ENCODE assay signal across 10 cellular contexts in the genomic region with DNA sequence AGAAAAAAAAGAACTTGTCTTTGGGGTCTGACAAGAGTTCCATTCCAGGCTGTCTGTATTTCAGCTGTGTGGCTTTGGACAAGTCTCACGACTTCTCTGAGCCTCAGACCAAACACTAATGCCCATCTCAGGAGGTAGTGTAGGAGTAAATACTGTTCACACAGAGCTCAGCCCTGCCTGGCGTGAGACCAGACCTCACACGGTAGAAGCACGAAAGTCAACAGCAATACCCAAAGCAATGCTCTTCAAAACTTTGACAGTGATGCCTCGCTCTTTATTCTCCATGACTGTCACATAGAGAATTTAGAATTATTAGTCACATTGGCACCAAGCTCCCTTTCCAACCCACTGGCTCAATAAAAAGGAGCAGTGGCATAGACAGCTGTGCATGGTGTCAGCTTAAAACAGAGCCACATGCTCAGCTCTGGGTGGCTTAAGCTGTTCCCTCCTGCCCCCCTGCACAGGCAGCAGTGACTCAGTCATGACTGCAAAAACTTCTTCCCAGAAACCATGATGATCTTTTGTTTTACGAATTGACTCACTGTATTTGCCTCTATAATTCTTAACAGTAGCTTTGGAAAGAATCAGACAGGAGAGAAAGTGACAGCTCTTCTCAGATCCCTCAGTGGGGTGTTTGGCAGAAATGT.
DNase-seq lines count a peak whose midpoint lies in the region; ATAC-seq lines count a peak whose summit lies in the region.
"Had no signal": no experiment of that assay in that cellular context is flagged by ENCODE, and none has a peak within 500 bp of the region (broad histone marks: within the 10 kb centered on the region; RNA-seq: fewer than 3 reads in every experiment).

No MANE protein-coding gene starts in this region.

- no peaks in the 10 kb centered on the region for H3K79me2 ChIP-seq in Karpas-422 (ENCODE audit: low read length)

- H3K36me3 ChIP-seq in adipocyte (ENCODE audit: control insufficient read depth, insufficient read depth, low read length, severe bottlenecking), result no peaks in the 10 kb centered on the region
- no peaks in the 10 kb centered on the region for H3K36me3 ChIP-seq in Karpas-422 (ENCODE audit: insufficient read depth, low read length)
- H3K36me3 ChIP-seq: esophagus muscularis mucosa, HAP-1 had no signal

- H3K9me2 ChIP-seq in Karpas-422 (replicated peaks; ENCODE audit: insufficient read depth, low read length), result no peaks in the 10 kb centered on the region

- H3K9me3 ChIP-seq in adipocyte (ENCODE audit: control insufficient read depth, low read length) (no peaks in the 10 kb centered on the region), Karpas-422 (ENCODE audit: low read length) (no peaks in the 10 kb centered on the region)
- H3K9me3 ChIP-seq: esophagus muscularis mucosa, HAP-1 had no signal

- H3K27me3 ChIP-seq in adipocyte (replicated peaks; ENCODE audit: control insufficient read depth, insufficient read depth, low read length) (peaks cover 18% of the 10 kb centered on the region), Karpas-422 (ENCODE audit: low read length) (no peaks in the 10 kb centered on the region)

- H2AFZ ChIP-seq in Karpas-422 (ENCODE audit: low read length), result no peak overlapping the region

- no peaks in the 10 kb centered on the region for H4K20me1 ChIP-seq in Karpas-422 (ENCODE audit: insufficient read depth, low read depth, low read length)

- H3K4me3 ChIP-seq in adipocyte (ENCODE audit: low read length) (no peak overlapping the region), Karpas-422 (ENCODE audit: low read length) (no peak overlapping the region)
- H3K4me3 ChIP-seq: esophagus muscularis mucosa, HAP-1 had no signal

- peak; percentile 57 for DNase-seq in COLO829 (ENCODE audit: low spot score)
- peak; percentile 69 for DNase-seq in HCEC 1CT
- peak; percentile 12 for DNase-seq in adipocyte (ENCODE audit: low read depth)
- DNase-seq in myocyte (ENCODE audit: low read depth), result peak; percentile 98
- DNase-seq in Karpas-422, result no peak
- DNase-seq in HuH-7 (ENCODE audit: low spot score), result no peak
- DNase-seq: occipital lobe had no signal

- H3K4me2 ChIP-seq in Karpas-422 (ENCODE audit: low read depth, low read length, poor library complexity, severe bottlenecking), result no peak overlapping the region

- H3K9ac ChIP-seq in adipocyte (ENCODE audit: low read length) (no peak overlapping the region), Karpas-422 (ENCODE audit: low read length) (no peak overlapping the region)

- H3K27ac ChIP-seq in Karpas-422 (ENCODE audit: low read length), result no peak overlapping the region
- H3K27ac ChIP-seq: esophagus muscularis mucosa had no signal

- peaks cover 11% of the 10 kb centered on the region for H3K4me1 ChIP-seq in adipocyte (ENCODE audit: control insufficient read depth, insufficient read depth, low read length)
- H3K4me1 ChIP-seq in Karpas-422 (ENCODE audit: low read length), result no peaks in the 10 kb centered on the region
- H3K4me1 ChIP-seq: esophagus muscularis mucosa, HAP-1 had no signal

- ATAC-seq in GM21717 (IDR thresholded peaks at IDR 0.05; ENCODE audit: unreplicated experiment), result no peak

Comparison
In these comparisons a context has a peak if more than half of its experiments do, and no peak if none do; other contexts are left out.
1. DNase-seq: peak in COLO829 (single experiment), HCEC 1CT (single experiment), adipocyte (single experiment) and myocyte (single experiment); none in Karpas-422 (single experiment) and HuH-7 (single experiment).